ENCODE assay signal across 8 cellular contexts in the genomic region with DNA sequence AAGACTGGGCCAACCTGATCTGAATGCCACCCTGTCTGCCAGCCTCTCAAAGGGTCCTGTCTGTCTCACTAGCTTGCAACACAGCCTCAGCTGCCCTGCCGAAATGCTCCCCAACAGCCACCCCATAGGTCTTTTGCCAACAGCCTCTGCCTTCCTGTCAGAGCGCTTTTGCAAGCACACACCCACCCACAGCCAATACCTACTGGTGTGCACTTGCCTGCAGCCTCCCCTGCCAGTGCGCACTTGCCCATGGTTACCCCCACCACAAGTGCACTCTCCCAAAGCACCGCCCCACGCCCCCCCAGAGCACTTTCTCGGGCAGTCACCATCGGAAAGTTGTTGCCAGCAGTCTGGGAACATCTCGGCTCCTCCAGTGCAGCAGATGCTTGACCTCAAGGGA.
"Had no signal": no experiment of that assay in that cellular context is flagged by ENCODE, and none has a peak within 500 bp of the region (broad histone marks: within the 10 kb centered on the region; RNA-seq: fewer than 3 reads in every experiment).

No MANE protein-coding gene starts in this region.

- H3K4me3 ChIP-seq: K562 had no signal

- FAIRE-seq: H54, HepG2, K562 had no signal

- DNase-seq: GOT3, HCEC 1CT, Karpas-422, KG1 had no signal

- H3K27ac ChIP-seq: HL-60 had no signal

- ATAC-seq: HepG2, K562 had no signal
